ENCODE assay signal across 14 cellular contexts in genomic region chr12:111186347-111186746, GRCh38.
DNase-seq lines count a peak whose midpoint lies in the region; ATAC-seq and TF ChIP-seq lines count a peak whose summit lies in the region.
"Had no signal": no experiment of that assay in that cellular context is flagged by ENCODE, and none has a peak within 500 bp of the region (broad histone marks: within the 10 kb centered on the region; RNA-seq: fewer than 3 reads in every experiment).

No MANE protein-coding gene starts in this region.

- DNase-seq in Right ventricle myocardium inferior (ENCODE audit: missing footprints), result peak; percentile 11
- no peak for DNase-seq in Right ventricle myocardium superior
- DNase-seq in RPMI8226, result peak; percentile 24
- DNase-seq in glutamatergic neuron, result no peak
- DNase-seq in testis, result no peak
- no peak for DNase-seq in NCI-H1436 treated with DMSO at 0.1 percent for 48 hours (lab: John Stamatoyannopoulos, UW)
- no peak for DNase-seq in HT-29 (ENCODE audit: low spot score)
- DNase-seq: ACHN; Calu3; CD4-positive, alpha-beta T cell; DMS79 had no signal

- no peak overlapping the region for H3K4me3 Mint-ChIP-seq in glutamatergic neuron (ENCODE audit: unreplicated experiment)
- H3K4me3 Mint-ChIP-seq: CD4-positive, alpha-beta T cell had no signal

- intact Hi-C loops in Right ventricle myocardium inferior (cut with DNase I) (no loop called here), Right ventricle myocardium superior (cut with DNase I) (no loop called here), testis (cut with DNase I; ENCODE audit: low total_unique reads) (no loop called here)

- no peaks in the 10 kb centered on the region for H3K27me3 ChIP-seq in testis

- H3K36me3 Mint-ChIP-seq in glutamatergic neuron (ENCODE audit: unreplicated experiment), result peaks cover 11% of the 10 kb centered on the region
- H3K36me3 Mint-ChIP-seq: IgD-negative memory B cell had no signal

- no peak overlapping the region for H3K27ac ChIP-seq in testis
- H3K27ac ChIP-seq: BLaER1 treated with 17β-estradiol and CSF1 and Interleukin-3, amounts not matched to agents 10 nM and 100 nM had no signal

- H3K27me3 Mint-ChIP-seq in glutamatergic neuron (ENCODE audit: unreplicated experiment), result peaks cover 13% of the 10 kb centered on the region

- TF ChIP-seq CTCF in glutamatergic neuron (IDR thresholded peaks at IDR 0.05; ENCODE audit: partially characterized antibody, unreplicated experiment) (no peak), testis (IDR thresholded peaks at IDR 0.05) (no peak)

- ATAC-seq in Right ventricle myocardium inferior (no peak), Right ventricle myocardium superior (ENCODE audit: poor library complexity) (no peak)
- ATAC-seq: GM12878 had no signal

- no peak overlapping the region for H3K4me3 ChIP-seq in testis
- H3K4me3 ChIP-seq: BLaER1 treated with 17β-estradiol and CSF1 and Interleukin-3, amounts not matched to agents 10 nM and 100 nM; GM12878 had no signal

- H3K27ac Mint-ChIP-seq in glutamatergic neuron (ENCODE audit: unreplicated experiment), result peak overlapping the region; percentile 39
- H3K27ac Mint-ChIP-seq: CD4-positive, alpha-beta T cell; IgD-negative memory B cell had no signal

- TF ChIP-seq POLR2A in testis (IDR thresholded peaks at IDR 0.05), result no peak

- H3K4me1 ChIP-seq in testis, result no peaks in the 10 kb centered on the region

- peaks cover 12% of the 10 kb centered on the region for H3K4me1 Mint-ChIP-seq in glutamatergic neuron (ENCODE audit: low read depth, unreplicated experiment)

- no peaks in the 10 kb centered on the region for H3K9me3 ChIP-seq in testis

- WGBS in testis, 2 donors, result 89% methylated on average over 16 to 17 of the region's 17 CpGs

- peaks cover 2% of the 10 kb centered on the region for H3K9me3 Mint-ChIP-seq in glutamatergic neuron (ENCODE audit: unreplicated experiment)
- H3K9me3 Mint-ChIP-seq: CD4-positive, alpha-beta T cell had no signal

- H3K36me3 ChIP-seq in testis (ENCODE audit: low read depth, missing control alignments), result no peaks in the 10 kb centered on the region
- H3K36me3 ChIP-seq: BLaER1 treated with 17β-estradiol and CSF1 and Interleukin-3, amounts not matched to agents 10 nM and 100 nM had no signal

Comparison
In these comparisons a context has a peak if more than half of its experiments do, and no peak if none do; other contexts are left out.
1. DNase-seq: peak in Right ventricle myocardium inferior (single experiment) and RPMI8226 (single experiment); none in Right ventricle myocardium superior (single experiment), glutamatergic neuron (single experiment), testis (single experiment), NCI-H1436 treated with DMSO at 0.1 percent for 48 hours (single experiment) and HT-29 (single experiment).